In genomic region chr17:74875970-74876593, GRCh38 we compare ENCODE assay signal across 22 cellular contexts. TPM values are rescaled to one million over a fixed set of nuclear protein-coding genes. Genes with fewer than 3 reads are reported as not detected.
A peak's percentile ranks its signal among the peaks of the same experiment; 100 is the strongest.
DNase-seq lines count a peak whose midpoint lies in the region; ATAC-seq, FAIRE-seq and TF ChIP-seq lines count a peak whose summit lies in the region.
"Had no signal": no experiment of that assay in that cellular context is flagged by ENCODE, and none has a peak within 500 bp of the region (broad histone marks: within the 10 kb centered on the region; RNA-seq: fewer than 3 reads in every experiment).

No MANE protein-coding gene starts in this region.

- no peak for TF ChIP-seq EP300 in H1 (IDR thresholded peaks at IDR 0.05; ENCODE audit: borderline replicate concordance in 1 of 2, low read depth in 2 of 2, low read length in 2 of 2)

- peaks cover 21% of the 10 kb centered on the region for H3K4me1 ChIP-seq in Karpas-422 (ENCODE audit: low read length)
- H3K4me1 ChIP-seq in H1 (replicated peaks in 1 of 4; ENCODE audit: control insufficient read depth in 3 of 4, insufficient read depth in 4 of 4, low read length in 3 of 4), result peaks cover 0 to 14% (median 6%) of the 10 kb centered on the region in 4 experiments; a peak in 6 of 7 replicates
- H3K4me1 ChIP-seq in pancreas, result peaks cover 6 to 26% (median 16%) of the 10 kb centered on the region in 3 donors

- peak overlapping the region; percentile 49; the same call in 1 of the 2 replicates for H2AFZ ChIP-seq in Karpas-422 (ENCODE audit: low read length)
- peak overlapping the region; percentile 40; the same call in 1 of the 2 replicates for H2AFZ ChIP-seq in H1 (ENCODE audit: low read length)

- H3K9me3 ChIP-seq in Karpas-422 (ENCODE audit: low read length) (no peaks in the 10 kb centered on the region), H1 (ENCODE audit: insufficient read depth in 2 of 2, low read depth in 1 of 2, low read length in 1 of 2) (no peaks in the 10 kb centered on the region), pancreas (no peaks in the 10 kb centered on the region)
- H3K9me3 ChIP-seq: stomach had no signal

- H3K4me3 ChIP-seq in Karpas-422 (ENCODE audit: low read length), result no peak overlapping the region
- no peak overlapping the region for H3K4me3 ChIP-seq in H1 (ENCODE audit: extremely low read depth in 1 of 4, insufficient read depth in 2 of 4, low read depth in 3 of 4, low read length in 4 of 4)
- H3K4me3 ChIP-seq in pancreas, result no peak overlapping the region
- H3K4me3 ChIP-seq: coronary artery, lung, stomach had no signal

- CTCF ChIA-PET in H1 (lab: Charles Lee; ENCODE audit: partially characterized antibody), result interaction anchor here (0.6 to 81.0 kb wide), 5 partner anchors 38 to 138 kb away, joined by 3 to 2981 read pairs (median 5); partner anchors contain the start of genes GRIN2C and NAT9

- no peak overlapping the region for H2AK5ac ChIP-seq in H1 (ENCODE audit: low read depth, low read length)

- H4K5ac ChIP-seq in H1 (ENCODE audit: insufficient read length, low read depth, low read length), result no peak overlapping the region

- H2BK20ac ChIP-seq in H1 (ENCODE audit: low read length), result no peak overlapping the region

- H2BK5ac ChIP-seq in H1 (ENCODE audit: low read depth, low read length), result no peak overlapping the region

- no peaks in the 10 kb centered on the region for H4K20me1 ChIP-seq in Karpas-422 (ENCODE audit: insufficient read depth, low read depth, low read length)
- H4K20me1 ChIP-seq in H1 (replicated peaks in 1 of 2; ENCODE audit: control insufficient read depth in 1 of 2, insufficient read depth in 2 of 2, low read length in 2 of 2), result no peaks in the 10 kb centered on the region

- H3K79me1 ChIP-seq in H1 (ENCODE audit: low read depth, low read length), result peaks cover 7% of the 10 kb centered on the region; the same call in 1 of the 2 replicates

- H2BK12ac ChIP-seq in H1 (ENCODE audit: low read depth, low read length), result no peak overlapping the region

- H3K4me2 ChIP-seq in Karpas-422 (ENCODE audit: low read depth, low read length, poor library complexity, severe bottlenecking), result no peak overlapping the region
- H3K4me2 ChIP-seq in H1 (ENCODE audit: insufficient read depth in 1 of 2, low read depth in 2 of 2, low read length in 2 of 2), result no peak overlapping the region

- H3K14ac ChIP-seq in H1 (ENCODE audit: insufficient read length), result no peak overlapping the region

- TF ChIP-seq RAD21 in H1 (IDR thresholded peaks at IDR 0.05 in 1 of 2, conservative IDR thresholded peaks at IDR 0.05 in 1 of 2; ENCODE audit: low read depth in 2 of 2, low read length in 2 of 2), result no peak

- H3K36me3 ChIP-seq in Karpas-422 (ENCODE audit: insufficient read depth, low read length) (no peaks in the 10 kb centered on the region), H1 (ENCODE audit: control insufficient read depth in 2 of 4, insufficient read depth in 4 of 4, low read length in 3 of 4) (no peaks in the 10 kb centered on the region), pancreas (no peaks in the 10 kb centered on the region)
- H3K36me3 ChIP-seq: stomach had no signal

- H3K4ac ChIP-seq in H1 (replicated peaks; ENCODE audit: insufficient read length, low read depth, low read length), result no peak overlapping the region

- no peak overlapping the region for H3K9ac ChIP-seq in Karpas-422 (ENCODE audit: low read length)
- no peak overlapping the region for H3K9ac ChIP-seq in H1 (replicated peaks in 1 of 4; ENCODE audit: extremely low read depth in 1 of 4, low read depth in 3 of 4, low read length in 3 of 4)

- no peak overlapping the region for H4K91ac ChIP-seq in H1 (replicated peaks; ENCODE audit: insufficient read length, low read length)

- DNase-seq in Karpas-422 (no peak), H1 (ENCODE audit: low read depth in 1 of 2, low spot score in 2 of 2) (no peak), pancreas (peak in 2 of 6 donors; percentile 14 to 39), AG08395 (ENCODE audit: low spot score) (no peak), C1 segment of cervical spinal cord (lab: John Stamatoyannopoulos, UW) (no peak), retina (no peak)
- DNase-seq: activated CD4-positive, CD25-positive, alpha-beta regulatory T cell treated with anti-CD3 and anti-CD28 coated beads, Interleukin-2, amount 50 U/mL, for 72 hours; activated T-cell treated with anti-CD3 and anti-CD28 coated beads, Interleukin-2, amount 50 U/mL, for 24 hours; DMS53; GF-D8; kidney; NCI-H1105; NCI-H2081; occipital lobe; Right ventricle myocardium superior; stomach; trophoblast cell had no signal

- ATAC-seq in pancreas, result no peak
- ATAC-seq: right cardiac atrium had no signal

- peaks cover 10% of the 10 kb centered on the region for H3K23me2 ChIP-seq in H1 (ENCODE audit: low read depth, low read length)

- no peak overlapping the region for H3K18ac ChIP-seq in H1 (ENCODE audit: extremely low read depth, low read length)

- no peak overlapping the region for H3K56ac ChIP-seq in H1 (replicated peaks; ENCODE audit: insufficient read length, low read depth, low read length)

- TF ChIP-seq POLR2A in H1 (IDR thresholded peaks at IDR 0.05; ENCODE audit: control extremely low read depth in 1 of 2, low read depth in 2 of 2, low read length in 2 of 2), result no peak

- no peaks in the 10 kb centered on the region for H3K27me3 ChIP-seq in Karpas-422 (ENCODE audit: low read length)
- peaks cover 0 to 3% (median 0%) of the 10 kb centered on the region in 4 experiments; a peak in 2 of 7 replicates for H3K27me3 ChIP-seq in H1 (replicated peaks in 1 of 4; ENCODE audit: control insufficient read depth in 3 of 4, extremely low read depth in 1 of 4, insufficient read depth in 3 of 4, low read length in 3 of 4)
- H3K27me3 ChIP-seq in pancreas, result no peaks in the 10 kb centered on the region

- no peak overlapping the region for H2BK120ac ChIP-seq in H1 (replicated peaks; ENCODE audit: low read depth, low read length)

- no peak for FAIRE-seq in H1 (lab: Jason Lieb, UNC)
- FAIRE-seq in pancreas (lab: Jason Lieb, UNC), result no peak
- FAIRE-seq: bronchial epithelial cell, HTR-8/SVneo, kidney had no signal

- TF ChIP-seq CTCF in H1 (IDR thresholded peaks at IDR 0.05; ENCODE audit: control extremely low read depth in 1 of 3, insufficient read depth in 1 of 3, low read depth in 1 of 3, low read length in 3 of 3) (no peak), pancreas (IDR thresholded peaks at IDR 0.05) (no peak)

- no peak overlapping the region for H3K23ac ChIP-seq in H1 (ENCODE audit: insufficient read length)

- H2BK15ac ChIP-seq in H1 (ENCODE audit: low read length), result peak overlapping the region; percentile 6; the same call in 1 of the 2 replicates

- 88% methylated on average over 6 of the region's 6 CpGs; no CpG with 5 or more reads in 1 of the 2 experiments for WGBS in H1 (ENCODE audit: extremely low coverage in 1 of 2, insufficient coverage in 1 of 2, insufficient read length in 1 of 2, insufficient replicate concordance in 2 of 2, low coverage in 1 of 2, low lambda C conversion rate in 2 of 2, missing lambda C conversion rate in 1 of 2), 2 experiments
- WGBS in pancreas, 2 donors, result 61 to 72% methylated on average over 6 of the region's 6 CpGs

- H4K8ac ChIP-seq in H1 (ENCODE audit: extremely low read depth, insufficient read depth, low read length), result no peak overlapping the region

- POLR2A ChIA-PET in H1 (lab: Charles Lee; ENCODE audit: partially characterized antibody), result interaction anchor here (1.1 to 1.6 kb wide), 3 partner anchors 15 to 48 kb away, joined by 3 to 5 read pairs (median 4); partner anchors contain the start of gene OTOP2

- H3K9me2 ChIP-seq in Karpas-422 (replicated peaks; ENCODE audit: insufficient read depth, low read length), result no peaks in the 10 kb centered on the region

- H3K27ac ChIP-seq in Karpas-422 (ENCODE audit: low read length) (no peak overlapping the region), H1 (ENCODE audit: low read depth, low read length) (no peak overlapping the region), pancreas (peak overlapping the region; percentile 5 to 47 (median 34))
- H3K27ac ChIP-seq: coronary artery had no signal

- H3K79me2 ChIP-seq in Karpas-422 (ENCODE audit: low read length) (no peaks in the 10 kb centered on the region), H1 (ENCODE audit: control insufficient read depth in 1 of 2, insufficient read depth in 2 of 2, low read length in 2 of 2) (no peaks in the 10 kb centered on the region; a peak in 1 of 4 replicates)

- intact Hi-C loops in pancreas (cut with DNase I), result no loop called here

RNA-seq across cellular contexts. Expression of gene FDXR, which starts 3.3 kb away (rescaled TPM):
- total RNA-seq in Karpas-422 (2014; rRNA removed; shearing (Covaris generic); ENCODE audit: low replicate concordance), result 3.2 and 8.4 TPM in 2 replicates
- 24.2 and 25.6 TPM in 2 replicates for total RNA-seq in H1 (2021; fragmentation: NEBNext Ultra II Directional; extraction: Animal tissue kit (Norgen Biotek cat#: 25700))
- polyA plus RNA-seq in H1 (2011; rRNA removed), result 31.4 and 44.0 TPM in 2 replicates
- polyA plus RNA-seq in H1 (2011; cell fraction: cytosol; rRNA removed), result 52.5 TPM
- polyA plus RNA-seq in H1 (2011; cell fraction: nucleus; rRNA removed), result 67.0 TPM
- polyA plus RNA-seq in H1 (2012, experiment 1 of 2), result 20.6 to 42.6 TPM (median 37.8 TPM) in 4 replicates
- polyA plus RNA-seq in H1 (2012, experiment 2 of 2), result 33.2 TPM
- 13.2 TPM for polyA plus RNA-seq in H1 (2013, experiment 1 of 2)
- 13.1 TPM for polyA plus RNA-seq in H1 (2013, experiment 2 of 2)
- 10.8 and 11.3 TPM in 2 replicates for polyA minus RNA-seq in H1 (2011; rRNA and poly(A)+ RNA removed)
- polyA minus RNA-seq in H1 (2011; cell fraction: cytosol; rRNA and poly(A)+ RNA removed), result 20.4 TPM
- 25.0 TPM for polyA minus RNA-seq in H1 (2011; cell fraction: nucleus; rRNA and poly(A)+ RNA removed)
- 10 to 100 TPM in 4 of 6 donors, 1 to 10 TPM in 2; 4.3 to 15.1 (median 12.5) TPM for total RNA-seq in pancreas
- polyA plus RNA-seq in pancreas, result 10 to 100 TPM in 1 of 2 donors, 1 to 10 TPM in 1; 8.5 to 11.4 TPM

RNA-seq across cellular contexts. Expression of gene GRIN2C, which starts 16.4 kb away (rescaled TPM):
- total RNA-seq in Karpas-422 (2014; rRNA removed; shearing (Covaris generic); ENCODE audit: low replicate concordance), result not detected in 2 replicates
- 0.07 TPM in 1 of 2 replicates, not detected in the other for total RNA-seq in H1 (2021; fragmentation: NEBNext Ultra II Directional; extraction: Animal tissue kit (Norgen Biotek cat#: 25700))
- polyA plus RNA-seq in H1 (2011; rRNA removed), result 0.06 and 0.11 TPM in 2 replicates
- polyA plus RNA-seq in H1 (2011; cell fraction: cytosol; rRNA removed), result 0.05 TPM
- polyA plus RNA-seq in H1 (2011; cell fraction: nucleus; rRNA removed), result 0.20 TPM
- polyA plus RNA-seq in H1 (2012, experiment 1 of 2), result 0.06 to 0.29 TPM (median 0.19 TPM) in 4 replicates
- polyA plus RNA-seq in H1 (2012, experiment 2 of 2), result 0.05 TPM
- polyA plus RNA-seq in H1 (2013, experiment 1 of 2), result 0.02 TPM
- 0.04 TPM for polyA plus RNA-seq in H1 (2013, experiment 2 of 2)
- 0.12 TPM in 1 of 2 replicates, not detected in the other for polyA minus RNA-seq in H1 (2011; rRNA and poly(A)+ RNA removed)
- polyA minus RNA-seq in H1 (2011; cell fraction: cytosol; rRNA and poly(A)+ RNA removed), result not detected
- 0.20 TPM for polyA minus RNA-seq in H1 (2011; cell fraction: nucleus; rRNA and poly(A)+ RNA removed)
- under 1 TPM in 3 of 6 donors, not detected in 3; 0.03 to 0.12 (median 0.06) TPM for total RNA-seq in pancreas
- under 1 TPM; 0.09 to 0.15 TPM for polyA plus RNA-seq in pancreas

RNA-seq across cellular contexts. Expression of gene FADS6, which starts 17.4 kb away (rescaled TPM):
- total RNA-seq in Karpas-422 (2014; rRNA removed; shearing (Covaris generic); ENCODE audit: low replicate concordance), result not detected in 2 replicates
- 0.56 and 0.80 TPM in 2 replicates for total RNA-seq in H1 (2021; fragmentation: NEBNext Ultra II Directional; extraction: Animal tissue kit (Norgen Biotek cat#: 25700))
- polyA plus RNA-seq in H1 (2011; rRNA removed) (2.5 and 2.6 TPM in 2 replicates), pancreas (under 1 TPM in 1 of 2 donors, not detected in 1; 0.07 TPM)
- 2.2 TPM for polyA plus RNA-seq in H1 (2011; cell fraction: cytosol; rRNA removed)
- 2.2 TPM for polyA plus RNA-seq in H1 (2011; cell fraction: nucleus; rRNA removed)
- 0.79 to 2.0 TPM (median 1.4 TPM) in 4 replicates for polyA plus RNA-seq in H1 (2012, experiment 1 of 2)
- polyA plus RNA-seq in H1 (2012, experiment 2 of 2), result 0.67 TPM
- polyA plus RNA-seq in H1 (2013, experiment 1 of 2), result 0.67 TPM
- 0.52 TPM for polyA plus RNA-seq in H1 (2013, experiment 2 of 2)
- polyA minus RNA-seq in H1 (2011; rRNA and poly(A)+ RNA removed), result 1.6 and 2.1 TPM in 2 replicates
- 1.8 TPM for polyA minus RNA-seq in H1 (2011; cell fraction: cytosol; rRNA and poly(A)+ RNA removed)
- 0.80 TPM for polyA minus RNA-seq in H1 (2011; cell fraction: nucleus; rRNA and poly(A)+ RNA removed)
- total RNA-seq in pancreas, result under 1 TPM in 1 of 6 donors, not detected in 5; 0.16 TPM
- total RNA-seq: bronchial epithelial cell, kidney, lung, right cardiac atrium, Right ventricle myocardium superior had no signal
- polyA plus RNA-seq: lung had no signal

RNA-seq across cellular contexts. Expression of gene USH1G, which starts 47.0 kb away (rescaled TPM):
- total RNA-seq in Karpas-422 (2014; rRNA removed; shearing (Covaris generic); ENCODE audit: low replicate concordance), result not detected in 2 replicates
- total RNA-seq in H1 (2021; fragmentation: NEBNext Ultra II Directional; extraction: Animal tissue kit (Norgen Biotek cat#: 25700)), result 1.6 and 1.7 TPM in 2 replicates
- polyA plus RNA-seq in H1 (2011; rRNA removed) (4.3 and 5.0 TPM in 2 replicates), pancreas (under 1 TPM; 0.08 to 0.09 TPM)
- 3.5 TPM for polyA plus RNA-seq in H1 (2011; cell fraction: cytosol; rRNA removed)
- polyA plus RNA-seq in H1 (2011; cell fraction: nucleus; rRNA removed), result 3.5 TPM
- 1.3 to 2.8 TPM (median 2.0 TPM) in 4 replicates for polyA plus RNA-seq in H1 (2012, experiment 1 of 2)
- 1.9 TPM for polyA plus RNA-seq in H1 (2012, experiment 2 of 2)
- 0.61 TPM for polyA plus RNA-seq in H1 (2013, experiment 1 of 2)
- polyA plus RNA-seq in H1 (2013, experiment 2 of 2), result 0.70 TPM
- polyA minus RNA-seq in H1 (2011; rRNA and poly(A)+ RNA removed), result 5.1 and 8.8 TPM in 2 replicates
- polyA minus RNA-seq in H1 (2011; cell fraction: cytosol; rRNA and poly(A)+ RNA removed), result 3.7 TPM
- 4.2 TPM for polyA minus RNA-seq in H1 (2011; cell fraction: nucleus; rRNA and poly(A)+ RNA removed)
- total RNA-seq in pancreas, result under 1 TPM in 5 of 6 donors, not detected in 1; 0.03 to 0.17 (median 0.09) TPM
- total RNA-seq: lung, Right ventricle myocardium superior had no signal

RNA-seq across cellular contexts. Expression of gene OTOP2, which starts 48.0 kb away (rescaled TPM):
- not detected in 2 replicates for total RNA-seq in Karpas-422 (2014; rRNA removed; shearing (Covaris generic); ENCODE audit: low replicate concordance)
- not detected in 2 replicates for total RNA-seq in H1 (2021; fragmentation: NEBNext Ultra II Directional; extraction: Animal tissue kit (Norgen Biotek cat#: 25700))
- polyA plus RNA-seq in H1 (2011; rRNA removed), result 0.23 and 0.27 TPM in 2 replicates
- 0.23 TPM for polyA plus RNA-seq in H1 (2011; cell fraction: cytosol; rRNA removed)
- 0.37 TPM for polyA plus RNA-seq in H1 (2011; cell fraction: nucleus; rRNA removed)
- 0.11 to 0.18 TPM (median 0.16 TPM) in 3 of 4 replicates, not detected in the other for polyA plus RNA-seq in H1 (2012, experiment 1 of 2)
- not detected for polyA plus RNA-seq in H1 (2012, experiment 2 of 2)
- polyA plus RNA-seq in H1 (2013, experiment 1 of 2), result not detected
- polyA plus RNA-seq in H1 (2013, experiment 2 of 2), result 0.06 TPM
- polyA minus RNA-seq in H1 (2011; rRNA and poly(A)+ RNA removed), result not detected in 2 replicates
- not detected for polyA minus RNA-seq in H1 (2011; cell fraction: cytosol; rRNA and poly(A)+ RNA removed)
- polyA minus RNA-seq in H1 (2011; cell fraction: nucleus; rRNA and poly(A)+ RNA removed), result not detected
- not detected for total RNA-seq in pancreas
- polyA plus RNA-seq in pancreas, result not detected
- total RNA-seq: bronchial epithelial cell, kidney, lung, occipital lobe, right cardiac atrium, Right ventricle myocardium superior had no signal
- polyA plus RNA-seq: lung, right cardiac atrium had no signal

Comparison
In these comparisons a context has a peak if more than half of its experiments do, and no peak if none do; other contexts are left out.
1. H3K27ac ChIP-seq: peak in pancreas (4 of 4); none in Karpas-422 (single experiment) and H1 (single experiment).